9 cellular contexts compared by ENCODE assay signal in the genomic region with DNA sequence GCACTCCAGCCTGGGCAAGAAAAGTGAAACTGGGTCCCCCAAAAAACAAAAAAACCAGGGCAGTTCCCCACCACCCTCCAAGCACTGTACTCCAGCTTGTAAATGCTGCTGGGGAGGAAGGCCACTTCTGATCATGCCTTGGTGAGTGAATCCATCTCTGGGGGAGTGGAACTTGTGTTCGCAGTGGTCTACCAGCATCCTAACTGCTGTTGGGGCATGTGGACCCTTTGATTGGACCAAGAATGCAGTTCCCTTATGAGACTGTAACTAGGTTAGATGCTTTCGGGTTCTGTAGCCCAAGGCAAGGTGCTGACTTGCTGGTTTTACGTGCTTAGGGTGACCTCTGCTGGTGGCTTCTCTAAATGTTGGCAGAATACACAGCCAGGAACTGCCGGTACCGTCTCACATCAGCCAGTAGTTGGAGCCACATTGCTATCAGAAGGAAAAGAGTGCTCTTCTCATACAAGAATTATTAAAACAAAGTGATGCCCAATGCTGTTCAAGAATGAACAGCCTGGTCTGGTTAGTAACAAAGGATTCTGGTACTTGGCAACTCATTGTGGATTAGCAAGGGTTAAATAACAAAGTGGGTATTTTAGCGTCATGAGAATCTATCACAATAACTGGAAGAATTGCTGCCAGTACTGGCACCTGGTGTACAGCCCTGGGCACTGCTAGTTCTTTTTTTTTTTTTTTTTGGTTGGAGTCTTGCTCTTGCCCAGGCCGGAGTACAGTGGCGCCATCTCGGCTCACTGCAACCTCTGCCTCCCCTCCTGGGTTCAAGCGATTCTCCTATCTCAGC. TPM values are rescaled to one million over a fixed set of nuclear protein-coding genes. Genes with fewer than 3 reads are reported as not detected.
DNase-seq lines count a peak whose midpoint lies in the region; ATAC-seq and TF ChIP-seq lines count a peak whose summit lies in the region.
"Had no signal": no experiment of that assay in that cellular context is flagged by ENCODE, and none has a peak within 500 bp of the region (broad histone marks: within the 10 kb centered on the region; RNA-seq: fewer than 3 reads in every experiment).

No MANE protein-coding gene starts in this region.

- H2AFZ ChIP-seq in DND-41 (ENCODE audit: low read depth, low read length) (peak overlapping the region; percentile 55; the same call in 1 of the 2 replicates), GM23338 (no peak overlapping the region)

- H3K4me3 ChIP-seq in DND-41 (ENCODE audit: low read depth in 1 of 2, low read length in 2 of 2), result no peak overlapping the region
- H3K4me3 ChIP-seq in GM23338, result no peak overlapping the region
- no peak overlapping the region for H3K4me3 ChIP-seq in Peyer's patch
- no peak overlapping the region for H3K4me3 ChIP-seq in esophagus muscularis mucosa
- H3K4me3 ChIP-seq: skin epidermis had no signal

- WGBS in esophagus muscularis mucosa, result 18% methylated on average over 9 of the region's 10 CpGs

- peak overlapping the region; percentile 39; the same call in 1 of the 2 replicates for H3K27ac ChIP-seq in DND-41 (ENCODE audit: low read length)
- H3K27ac ChIP-seq in GM23338 (ENCODE audit: low read depth), result no peak overlapping the region
- no peak overlapping the region for H3K27ac ChIP-seq in Peyer's patch
- peak overlapping the region in 3 of 4 donors; percentile 1 to 43 (median 20) for H3K27ac ChIP-seq in esophagus muscularis mucosa (replicated peaks in 1 of 4)

- H4K20me1 ChIP-seq in DND-41 (ENCODE audit: insufficient read depth, low read length), result no peaks in the 10 kb centered on the region
- no peaks in the 10 kb centered on the region for H4K20me1 ChIP-seq in GM23338 (replicated peaks; ENCODE audit: insufficient read depth)

- intact Hi-C loops in esophagus muscularis mucosa (cut with DNase I), result loop anchor here (2.0 to 10.0 kb wide), 3 partner anchors 64 to 282 kb away; a partner anchor contains a TSS

- no peaks in the 10 kb centered on the region for H3K4me1 Mint-ChIP-seq in GM23338
- peaks cover 5% of the 10 kb centered on the region for H3K4me1 Mint-ChIP-seq in activated T-cell treated with anti-CD3 and anti-CD28 coated beads, Interleukin-2, amount 50 U/mL, for 24 hours (ENCODE audit: low read depth)
- H3K4me1 Mint-ChIP-seq in natural killer cell treated with Interleukin-12 subunit alpha and Interleukin-12 subunit beta and Interleukin-15 and Interleukin-18, amount 100 ng/mL, for 72 hours (ENCODE audit: low read depth in 2 of 2), result peaks cover 6 to 7% of the 10 kb centered on the region in 2 donors

- H3K36me3 ChIP-seq in DND-41 (ENCODE audit: insufficient read depth, low read length) (peaks cover 2% of the 10 kb centered on the region; the same call in 1 of the 2 replicates), GM23338 (ENCODE audit: insufficient read depth) (no peaks in the 10 kb centered on the region), Peyer's patch (no peaks in the 10 kb centered on the region), esophagus muscularis mucosa (peaks cover 0 to 3% (median 0%) of the 10 kb centered on the region in 4 donors)

- H3K9me3 ChIP-seq in DND-41 (ENCODE audit: insufficient read depth, low read length, severe bottlenecking) (no peaks in the 10 kb centered on the region), Peyer's patch (no peaks in the 10 kb centered on the region), esophagus muscularis mucosa (no peaks in the 10 kb centered on the region)

- no peak for TF ChIP-seq POLR2A in Peyer's patch (IDR thresholded peaks at IDR 0.05)
- no peak for TF ChIP-seq POLR2A in esophagus muscularis mucosa (IDR thresholded peaks at IDR 0.05; ENCODE audit: low read depth)

- ATAC-seq in DND-41 (ENCODE audit: insufficient read depth, low read depth), result peak; percentile 99
- ATAC-seq in GM23338, result peak; percentile 99
- peak; percentile 99 to 100 for ATAC-seq in natural killer cell treated with Interleukin-12 subunit alpha and Interleukin-12 subunit beta and Interleukin-15 and Interleukin-18, amount 100 ng/mL, for 72 hours
- ATAC-seq in stimulated activated naive CD8-positive, alpha-beta T cell treated with anti-CD3 and anti-CD28 coated beads, Interleukin-15, Interleukin-2, amounts not matched to agents 100 U/mL and 50 U/mL, for 24 hours, result peak; percentile 100

- no peaks in the 10 kb centered on the region for H3K9me3 Mint-ChIP-seq in GM23338
- H3K9me3 Mint-ChIP-seq in activated T-cell treated with anti-CD3 and anti-CD28 coated beads, Interleukin-2, amount 50 U/mL, for 24 hours, result no peaks in the 10 kb centered on the region
- H3K9me3 Mint-ChIP-seq in natural killer cell treated with Interleukin-12 subunit alpha and Interleukin-12 subunit beta and Interleukin-15 and Interleukin-18, amount 100 ng/mL, for 72 hours, result no peaks in the 10 kb centered on the region

- no peak overlapping the region for H3K9ac ChIP-seq in DND-41 (ENCODE audit: low read depth, low read length)

- H3K36me3 Mint-ChIP-seq in GM23338 (ENCODE audit: low read depth), result no peaks in the 10 kb centered on the region
- peaks cover 22% of the 10 kb centered on the region for H3K36me3 Mint-ChIP-seq in activated T-cell treated with anti-CD3 and anti-CD28 coated beads, Interleukin-2, amount 50 U/mL, for 24 hours (ENCODE audit: low read depth)
- peaks cover 6% of the 10 kb centered on the region for H3K36me3 Mint-ChIP-seq in natural killer cell treated with Interleukin-12 subunit alpha and Interleukin-12 subunit beta and Interleukin-15 and Interleukin-18, amount 100 ng/mL, for 72 hours

- no peak for TF ChIP-seq EP300 in esophagus muscularis mucosa (IDR thresholded peaks at IDR 0.05)

- H3K27me3 ChIP-seq in DND-41 (ENCODE audit: insufficient read depth, low read length, poor library complexity), result no peaks in the 10 kb centered on the region
- H3K27me3 ChIP-seq in GM23338 (ENCODE audit: insufficient read depth), result no peaks in the 10 kb centered on the region
- no peaks in the 10 kb centered on the region for H3K27me3 ChIP-seq in Peyer's patch
- no peaks in the 10 kb centered on the region for H3K27me3 ChIP-seq in esophagus muscularis mucosa

- peaks cover 3% of the 10 kb centered on the region for H3K4me1 ChIP-seq in DND-41 (ENCODE audit: insufficient read depth, low read length)
- no peaks in the 10 kb centered on the region for H3K4me1 ChIP-seq in GM23338 (ENCODE audit: insufficient read depth)
- H3K4me1 ChIP-seq in Peyer's patch, result no peaks in the 10 kb centered on the region
- peaks cover 0 to 26% (median 13%) of the 10 kb centered on the region in 4 donors for H3K4me1 ChIP-seq in esophagus muscularis mucosa

- no peak overlapping the region for H3K4me2 ChIP-seq in DND-41 (ENCODE audit: insufficient read depth, low read length)
- H3K4me2 ChIP-seq in GM23338, result no peak overlapping the region

- H3K79me2 ChIP-seq in DND-41 (ENCODE audit: insufficient read depth, low read length) (no peaks in the 10 kb centered on the region), GM23338 (replicated peaks; ENCODE audit: insufficient read depth) (no peaks in the 10 kb centered on the region)

- TF ChIP-seq CTCF in DND-41 (IDR thresholded peaks at IDR 0.05; ENCODE audit: borderline replicate concordance, extremely low read depth, low read length, poor library complexity, severe bottlenecking) (peak; percentile 98), GM23338 (conservative IDR thresholded peaks at IDR 0.05; ENCODE audit: low read depth in 2 of 2) (peak; percentile 99 to 100), LNCAP (IDR thresholded peaks at IDR 0.05) (peak; percentile 99), Peyer's patch (IDR thresholded peaks at IDR 0.05) (peak; percentile 81 to 100 (median 98)), esophagus muscularis mucosa (IDR thresholded peaks at IDR 0.05) (peak; percentile 90 to 99 (median 90))

- H3K27me3 Mint-ChIP-seq in GM23338 (ENCODE audit: insufficient read depth, low read depth, poor library complexity), result peaks cover 9% of the 10 kb centered on the region
- no peaks in the 10 kb centered on the region for H3K27me3 Mint-ChIP-seq in activated T-cell treated with anti-CD3 and anti-CD28 coated beads, Interleukin-2, amount 50 U/mL, for 24 hours
- no peaks in the 10 kb centered on the region for H3K27me3 Mint-ChIP-seq in natural killer cell treated with Interleukin-12 subunit alpha and Interleukin-12 subunit beta and Interleukin-15 and Interleukin-18, amount 100 ng/mL, for 72 hours

- H3K9me2 ChIP-seq in GM23338 (ENCODE audit: insufficient read depth), result no peaks in the 10 kb centered on the region

- H3K27ac Mint-ChIP-seq in GM23338, result no peak overlapping the region; the same call in 1 of the 2 replicates
- H3K27ac Mint-ChIP-seq in activated T-cell treated with anti-CD3 and anti-CD28 coated beads, Interleukin-2, amount 50 U/mL, for 24 hours, result peak overlapping the region; percentile 80
- H3K27ac Mint-ChIP-seq in natural killer cell treated with Interleukin-12 subunit alpha and Interleukin-12 subunit beta and Interleukin-15 and Interleukin-18, amount 100 ng/mL, for 72 hours, result peak overlapping the region in 1 of 2 donors; percentile 12

- no peak overlapping the region; the same call in 2 of the 3 replicates for H3K4me3 Mint-ChIP-seq in GM23338
- H3K4me3 Mint-ChIP-seq in activated T-cell treated with anti-CD3 and anti-CD28 coated beads, Interleukin-2, amount 50 U/mL, for 24 hours, result no peak overlapping the region
- H3K4me3 Mint-ChIP-seq in natural killer cell treated with Interleukin-12 subunit alpha and Interleukin-12 subunit beta and Interleukin-15 and Interleukin-18, amount 100 ng/mL, for 72 hours, result no peak overlapping the region

- 0 out of 2 replicates have a peak, but pooled peaks cover 7% of the 10 kb centered on the region for H3F3A ChIP-seq in GM23338 (replicated peaks; ENCODE audit: low read depth)

- DNase-seq in DND-41, result peak; percentile 94
- DNase-seq in GM23338 (ENCODE audit: low spot score), result peak; percentile 97
- DNase-seq in Peyer's patch, result peak; percentile 78 to 97 (median 93)
- DNase-seq in activated T-cell treated with anti-CD3 and anti-CD28 coated beads, Interleukin-2, amount 50 U/mL, for 24 hours, result peak; percentile 83
- DNase-seq in esophagus muscularis mucosa (ENCODE audit: extremely low spot score), result peak; percentile 98
- peak; percentile 89 for DNase-seq in natural killer cell treated with Interleukin-12 subunit alpha and Interleukin-12 subunit beta and Interleukin-15 and Interleukin-18, amount 100 ng/mL, for 72 hours (ENCODE audit: low spot score)
- peak; percentile 89 for DNase-seq in stimulated activated naive CD8-positive, alpha-beta T cell treated with anti-CD3 and anti-CD28 coated beads, Interleukin-15, Interleukin-2, amounts not matched to agents 100 U/mL and 50 U/mL, for 24 hours

RNA-seq across cellular contexts. Expression of a gene that starts 13.0 kb away (rescaled TPM):
- 30.8 and 32.1 TPM in 2 replicates for total RNA-seq in GM23338 (2014; rRNA removed; shearing (Covaris generic))
- polyA plus RNA-seq in GM23338 (2016; fragmentation: Nextera tagmentation; extraction: Ambion mirVana), result 16.1 and 18.6 TPM in 2 replicates
- total RNA-seq in Peyer's patch, result 10 to 100 TPM; 15.1 to 66.0 (median 23.7) TPM
- total RNA-seq in esophagus muscularis mucosa, result 10 to 100 TPM; 25.3 to 34.9 (median 28.2) TPM
- total RNA-seq in natural killer cell treated with Interleukin-12 subunit alpha and Interleukin-12 subunit beta and Interleukin-15 and Interleukin-18, amount 100 ng/mL, for 72 hours, result 10 to 100 TPM; 69.6 to 82.1 TPM

RNA-seq across cellular contexts. Expression of a gene that starts 13.3 kb away (rescaled TPM):
- total RNA-seq in GM23338 (2014; rRNA removed; shearing (Covaris generic)), result 44.7 and 58.2 TPM in 2 replicates
- 765 and 903 TPM in 2 replicates for polyA plus RNA-seq in GM23338 (2016; fragmentation: Nextera tagmentation; extraction: Ambion mirVana)
- total RNA-seq in Peyer's patch (10 to 100 TPM; 25.4 to 42.4 (median 27.7) TPM), esophagus muscularis mucosa (10 to 100 TPM; 46.9 to 72.5 (median 57.9) TPM)
- total RNA-seq in natural killer cell treated with Interleukin-12 subunit alpha and Interleukin-12 subunit beta and Interleukin-15 and Interleukin-18, amount 100 ng/mL, for 72 hours, result 100 to 1,000 TPM; 190 to 376 TPM

RNA-seq across cellular contexts. Expression of a gene that starts 22.8 kb away (rescaled TPM):
- 4.2 and 5.9 TPM in 2 replicates for total RNA-seq in GM23338 (2014; rRNA removed; shearing (Covaris generic))
- polyA plus RNA-seq in GM23338 (2016; fragmentation: Nextera tagmentation; extraction: Ambion mirVana), result 8.3 and 9.9 TPM in 2 replicates
- not detected for total RNA-seq in Peyer's patch
- total RNA-seq in esophagus muscularis mucosa, result not detected
- under 1 TPM in 1 of 2 donors, not detected in 1; 0.52 TPM for total RNA-seq in natural killer cell treated with Interleukin-12 subunit alpha and Interleukin-12 subunit beta and Interleukin-15 and Interleukin-18, amount 100 ng/mL, for 72 hours

RNA-seq across cellular contexts. Expression of a gene that starts 27.5 kb away (rescaled TPM):
- 43.9 and 55.8 TPM in 2 replicates for total RNA-seq in GM23338 (2014; rRNA removed; shearing (Covaris generic))
- 91.0 and 105 TPM in 2 replicates for polyA plus RNA-seq in GM23338 (2016; fragmentation: Nextera tagmentation; extraction: Ambion mirVana)
- 10 to 100 TPM; 14.4 to 61.9 (median 26.4) TPM for total RNA-seq in Peyer's patch
- total RNA-seq in esophagus muscularis mucosa, result 10 to 100 TPM; 47.8 to 65.0 (median 58.7) TPM
- 100 to 1,000 TPM in 1 of 2 donors, 10 to 100 TPM in 1; 72.9 to 107 TPM for total RNA-seq in natural killer cell treated with Interleukin-12 subunit alpha and Interleukin-12 subunit beta and Interleukin-15 and Interleukin-18, amount 100 ng/mL, for 72 hours

RNA-seq across cellular contexts. Expression of a gene that starts 37.3 kb away (rescaled TPM):
- not detected in 2 replicates for total RNA-seq in GM23338 (2014; rRNA removed; shearing (Covaris generic))
- not detected in 2 replicates for polyA plus RNA-seq in GM23338 (2016; fragmentation: Nextera tagmentation; extraction: Ambion mirVana)
- total RNA-seq in Peyer's patch (not detected), esophagus muscularis mucosa (under 1 TPM in 1 of 4 donors, not detected in 3; 0.52 TPM)
- total RNA-seq in natural killer cell treated with Interleukin-12 subunit alpha and Interleukin-12 subunit beta and Interleukin-15 and Interleukin-18, amount 100 ng/mL, for 72 hours, result 1 to 10 TPM; 1.5 to 8.8 TPM

Comparison
In these comparisons a context has a peak if more than half of its experiments do, and no peak if none do; other contexts are left out.
1. H3K27ac ChIP-seq: peak in DND-41 (single experiment) and esophagus muscularis mucosa (3 of 4); none in GM23338 (single experiment) and Peyer's patch (0 of 4).
2. Peak in every context shown above with its lines, with median percentiles within 50 percentile points of each other: ATAC-seq, DNase-seq and CTCF ChIP-seq.